8 cellular contexts compared by ENCODE assay signal in the genomic region with DNA sequence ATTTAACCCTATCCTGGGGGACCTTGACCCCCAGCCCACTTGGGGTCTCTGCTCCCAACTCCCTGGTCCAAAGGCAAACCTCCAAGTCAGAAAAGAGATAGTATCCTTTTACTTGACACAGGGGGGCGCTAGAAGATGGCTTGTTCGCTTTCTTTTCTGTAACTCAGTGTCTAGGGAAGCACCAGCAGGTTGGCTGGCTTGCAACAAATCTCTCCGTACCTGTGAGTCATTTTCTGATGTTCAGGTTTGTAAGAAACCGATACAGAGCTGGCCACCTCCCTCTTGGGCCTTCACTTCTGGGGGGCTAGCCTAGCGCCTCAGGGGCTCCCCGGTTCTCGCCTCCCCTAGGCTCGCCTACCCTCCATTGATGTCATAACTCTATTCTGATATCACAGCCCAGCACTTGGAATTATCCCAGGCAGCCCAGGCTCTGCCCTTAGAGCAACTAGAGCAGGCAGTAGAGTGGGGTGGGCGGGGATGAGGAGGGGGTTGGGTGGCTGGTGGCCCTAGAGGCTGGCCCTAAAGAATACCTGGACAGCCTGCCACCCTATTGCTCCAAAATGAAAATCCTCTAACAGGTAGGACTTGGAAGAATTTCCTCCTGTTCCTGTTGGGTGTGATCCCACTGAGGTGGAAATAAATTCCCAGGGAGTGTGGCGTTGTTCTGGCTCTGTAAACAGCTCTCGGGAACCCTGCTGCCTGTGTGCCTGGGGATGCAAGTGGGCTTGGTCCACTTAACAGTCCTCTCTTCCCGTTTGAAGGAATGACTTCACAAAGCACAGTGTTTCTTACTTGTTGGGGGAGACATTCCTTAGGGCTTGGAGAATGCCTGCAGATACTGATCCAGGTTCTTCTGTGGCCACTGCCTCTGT.
DNase-seq lines count a peak whose midpoint lies in the region; ATAC-seq and TF ChIP-seq lines count a peak whose summit lies in the region.

No MANE protein-coding gene starts in this region.

- in situ Hi-C loops in G401 (cut with HindIII; ENCODE audit: low sequenced_read_pairs), result no loop called here

- no peak overlapping the region for H3K4me3 ChIP-seq in MG63

- peak; percentile 72 for TF ChIP-seq CTCF in RWPE1 (conservative IDR thresholded peaks at IDR 0.05; ENCODE audit: low read depth)

- no peaks in the 10 kb centered on the region for H3K9me3 ChIP-seq in MG63

- no peak overlapping the region for H3K27ac ChIP-seq in RWPE1

- no peaks in the 10 kb centered on the region for H3K36me3 ChIP-seq in MG63

- CTCF ChIA-PET in RWPE1 (lab: Yijun Ruan, JAX), result interaction anchor here (0.6 to 2.2 kb wide), 10 partner anchors 19 to 308 kb away, joined by 3 to 10 read pairs (median 4); a partner anchor contains a TSS

- H3K27me3 ChIP-seq in MG63, result no peaks in the 10 kb centered on the region

- DNase-seq in G401 (ENCODE audit: low spot score), result peak; percentile 94
- DNase-seq in MG63, result peak; percentile 65
- peak; percentile 73 for DNase-seq in RWPE1 (ENCODE audit: low spot score)
- DNase-seq in amniotic epithelial cell (ENCODE audit: low read depth), result peak; percentile 80
- DNase-seq in iPS DF 19.7 (ENCODE audit: low read depth, low spot score), result peak; percentile 61
- DNase-seq in smooth muscle cell of the brain vasculature (ENCODE audit: low read depth, low spot score), result peak; percentile 45

- ATAC-seq in HG02763 (IDR thresholded peaks at IDR 0.05; ENCODE audit: unreplicated experiment) (no peak), GM21576 (IDR thresholded peaks at IDR 0.05; ENCODE audit: unreplicated experiment) (no peak)

- POLR2A ChIA-PET in RWPE1 (lab: Yijun Ruan, JAX; ENCODE audit: low non-redundant PET), result no interaction called here
